6 cellular contexts compared by ENCODE assay signal in the genomic region with DNA sequence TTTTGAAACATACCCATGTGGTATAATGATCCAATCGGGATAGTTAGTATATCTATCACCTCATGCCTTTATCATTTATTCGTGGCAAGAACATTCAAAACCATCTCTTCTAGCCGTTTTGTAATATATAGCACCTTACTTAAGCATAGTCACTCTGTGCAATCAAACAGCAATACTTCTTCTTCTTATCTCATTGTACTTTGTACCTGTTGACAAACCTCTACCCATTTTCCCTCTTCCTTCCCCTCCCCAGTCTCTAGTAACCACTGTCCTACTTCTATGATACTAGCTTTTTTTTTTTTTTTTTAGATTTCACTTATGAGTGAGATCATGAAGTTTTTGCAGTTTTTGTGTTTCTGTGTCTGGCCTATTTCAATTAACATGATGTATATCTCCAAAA.
"Had no signal": no experiment of that assay in that cellular context is flagged by ENCODE, and none has a peak within 500 bp of the region (broad histone marks: within the 10 kb centered on the region; RNA-seq: fewer than 3 reads in every experiment).

No MANE protein-coding gene starts in this region.

- H2AFZ ChIP-seq: GM23338 had no signal

- H3K27ac Mint-ChIP-seq: GM23338, H9 had no signal

- ATAC-seq: GM23338, K562 had no signal

- H3K4me3 ChIP-seq: GM23338, K562 had no signal

- H3K9me3 Mint-ChIP-seq: H9 had no signal

- H3K4me2 ChIP-seq: GM23338 had no signal

- DNase-seq: H9, HCEC 1CT, IMR-90, KG1 had no signal

- H3K4me3 Mint-ChIP-seq: GM23338, H9 had no signal
